In genomic region chr3:143358155-143358792, GRCh38 we compare ENCODE assay signal across 2 cellular contexts.
TF ChIP-seq lines count a peak whose summit lies in the region.

No MANE protein-coding gene starts in this region.

TF ChIP-seq in endothelial cell of umbilical vein, 7 proteins besides CTCF, POLR2A, EP300 and RAD21 (continued from another document):
- TF ChIP-seq, protein P1, sequence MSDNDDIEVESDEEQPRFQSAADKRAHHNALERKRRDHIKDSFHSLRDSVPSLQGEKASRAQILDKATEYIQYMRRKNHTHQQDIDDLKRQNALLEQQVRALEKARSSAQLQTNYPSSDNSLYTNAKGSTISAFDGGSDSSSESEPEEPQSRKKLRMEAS (IDR thresholded peaks at IDR 0.05; ENCODE audit: insufficient read depth, insufficient read length): no peak
TF ChIP-seq in endothelial cell of umbilical vein: peak in this region for 0.

TF ChIP-seq in SK-N-SH, 30 proteins besides CTCF, POLR2A, EP300 and RAD21:
- TF ChIP-seq, protein P1 (IDR thresholded peaks at IDR 0.05; ENCODE audit: low read depth): no peak
- TF ChIP-seq USF2 (IDR thresholded peaks at IDR 0.05; ENCODE audit: borderline replicate concordance, low read depth, low read length) (no peak), CHD2 (IDR thresholded peaks at IDR 0.05; ENCODE audit: low read length, partially characterized antibody) (no peak), FOSL2 (IDR thresholded peaks at IDR 0.05; ENCODE audit: borderline replicate concordance, low read depth) (no peak), NFIC (IDR thresholded peaks at IDR 0.05; ENCODE audit: borderline replicate concordance) (no peak), JUND (IDR thresholded peaks at IDR 0.05) (no peak), MEF2A (IDR thresholded peaks at IDR 0.05; ENCODE audit: borderline replicate concordance, low read depth) (no peak), POLR2AphosphoS5 (IDR thresholded peaks at IDR 0.05; ENCODE audit: low read depth, low read length) (no peak), ELF1 (IDR thresholded peaks at IDR 0.05) (no peak), EZH2phosphoT487 (IDR thresholded peaks at IDR 0.05; ENCODE audit: borderline replicate concordance, low read depth) (no peak), GATA2 (CRISPR knock-in tag; IDR thresholded peaks at IDR 0.05) (no peak), FOXM1 (IDR thresholded peaks at IDR 0.05; ENCODE audit: low read depth) (no peak), USF1 (IDR thresholded peaks at IDR 0.05; ENCODE audit: borderline replicate concordance, low read depth) (no peak), YY1 (IDR thresholded peaks at IDR 0.05; ENCODE audit: low read depth) (no peak)
- TF ChIP-seq, protein P2, sequence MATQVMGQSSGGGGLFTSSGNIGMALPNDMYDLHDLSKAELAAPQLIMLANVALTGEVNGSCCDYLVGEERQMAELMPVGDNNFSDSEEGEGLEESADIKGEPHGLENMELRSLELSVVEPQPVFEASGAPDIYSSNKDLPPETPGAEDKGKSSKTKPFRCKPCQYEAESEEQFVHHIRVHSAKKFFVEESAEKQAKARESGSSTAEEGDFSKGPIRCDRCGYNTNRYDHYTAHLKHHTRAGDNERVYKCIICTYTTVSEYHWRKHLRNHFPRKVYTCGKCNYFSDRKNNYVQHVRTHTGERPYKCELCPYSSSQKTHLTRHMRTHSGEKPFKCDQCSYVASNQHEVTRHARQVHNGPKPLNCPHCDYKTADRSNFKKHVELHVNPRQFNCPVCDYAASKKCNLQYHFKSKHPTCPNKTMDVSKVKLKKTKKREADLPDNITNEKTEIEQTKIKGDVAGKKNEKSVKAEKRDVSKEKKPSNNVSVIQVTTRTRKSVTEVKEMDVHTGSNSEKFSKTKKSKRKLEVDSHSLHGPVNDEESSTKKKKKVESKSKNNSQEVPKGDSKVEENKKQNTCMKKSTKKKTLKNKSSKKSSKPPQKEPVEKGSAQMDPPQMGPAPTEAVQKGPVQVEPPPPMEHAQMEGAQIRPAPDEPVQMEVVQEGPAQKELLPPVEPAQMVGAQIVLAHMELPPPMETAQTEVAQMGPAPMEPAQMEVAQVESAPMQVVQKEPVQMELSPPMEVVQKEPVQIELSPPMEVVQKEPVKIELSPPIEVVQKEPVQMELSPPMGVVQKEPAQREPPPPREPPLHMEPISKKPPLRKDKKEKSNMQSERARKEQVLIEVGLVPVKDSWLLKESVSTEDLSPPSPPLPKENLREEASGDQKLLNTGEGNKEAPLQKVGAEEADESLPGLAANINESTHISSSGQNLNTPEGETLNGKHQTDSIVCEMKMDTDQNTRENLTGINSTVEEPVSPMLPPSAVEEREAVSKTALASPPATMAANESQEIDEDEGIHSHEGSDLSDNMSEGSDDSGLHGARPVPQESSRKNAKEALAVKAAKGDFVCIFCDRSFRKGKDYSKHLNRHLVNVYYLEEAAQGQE (IDR thresholded peaks at IDR 0.05; ENCODE audit: low read depth, low read length): no peak
- TF ChIP-seq, protein P3, sequence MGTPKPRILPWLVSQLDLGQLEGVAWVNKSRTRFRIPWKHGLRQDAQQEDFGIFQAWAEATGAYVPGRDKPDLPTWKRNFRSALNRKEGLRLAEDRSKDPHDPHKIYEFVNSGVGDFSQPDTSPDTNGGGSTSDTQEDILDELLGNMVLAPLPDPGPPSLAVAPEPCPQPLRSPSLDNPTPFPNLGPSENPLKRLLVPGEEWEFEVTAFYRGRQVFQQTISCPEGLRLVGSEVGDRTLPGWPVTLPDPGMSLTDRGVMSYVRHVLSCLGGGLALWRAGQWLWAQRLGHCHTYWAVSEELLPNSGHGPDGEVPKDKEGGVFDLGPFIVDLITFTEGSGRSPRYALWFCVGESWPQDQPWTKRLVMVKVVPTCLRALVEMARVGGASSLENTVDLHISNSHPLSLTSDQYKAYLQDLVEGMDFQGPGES (IDR thresholded peaks at IDR 0.05; ENCODE audit: low read depth, low read length): no peak
